In genomic region chr4:173432430-173432829, GRCh38 we compare ENCODE assay signal across 1 cellular context.
TF ChIP-seq lines count a peak whose summit lies in the region.

No MANE protein-coding gene starts in this region.

TF ChIP-seq in HepG2, 621 proteins besides CTCF, POLR2A, EP300 and RAD21 (continued from another document):
- TF ChIP-seq PRDM4 (CRISPR knock-in tag; IDR thresholded peaks at IDR 0.05; ENCODE audit: borderline replicate concordance): no peak
- TF ChIP-seq MBD4 (IDR thresholded peaks at IDR 0.05; ENCODE audit: borderline replicate concordance, low read length): no peak
- TF ChIP-seq ZNF281 (CRISPR knock-in tag; IDR thresholded peaks at IDR 0.05; ENCODE audit: borderline replicate concordance): no peak
- TF ChIP-seq ZNF773 (CRISPR knock-in tag; IDR thresholded peaks at IDR 0.05; ENCODE audit: borderline replicate concordance): no peak
- TF ChIP-seq ZBTB14 (CRISPR knock-in tag; IDR thresholded peaks at IDR 0.05): no peak
- TF ChIP-seq ZBTB8A (CRISPR knock-in tag; IDR thresholded peaks at IDR 0.05; ENCODE audit: borderline replicate concordance, low read depth): no peak
- TF ChIP-seq NR1H2 (CRISPR knock-in tag; IDR thresholded peaks at IDR 0.05; ENCODE audit: borderline replicate concordance, low read depth): no peak
- no peak for TF ChIP-seq PLSCR1 (CRISPR knock-in tag; IDR thresholded peaks at IDR 0.05; ENCODE audit: borderline replicate concordance)
- TF ChIP-seq ZBTB38 (CRISPR knock-in tag; IDR thresholded peaks at IDR 0.05): no peak
- TF ChIP-seq KLF12 (CRISPR knock-in tag; IDR thresholded peaks at IDR 0.05; ENCODE audit: borderline replicate concordance): no peak
- TF ChIP-seq STAT5B (CRISPR knock-in tag; IDR thresholded peaks at IDR 0.05): no peak
- TF ChIP-seq ZNF777 (CRISPR knock-in tag; IDR thresholded peaks at IDR 0.05): no peak
TF ChIP-seq in HepG2: peak in this region for 0.
